ENCODE assay signal across 8 cellular contexts in genomic region chr9:127555830-127556820, GRCh38. TPM values are rescaled to one million over a fixed set of nuclear protein-coding genes. Genes with fewer than 3 reads are reported as not detected.
DNase-seq lines count a peak whose midpoint lies in the region; ATAC-seq lines count a peak whose summit lies in the region.

No MANE protein-coding gene starts in this region.

- no peaks in the 10 kb centered on the region for H3K27me3 Mint-ChIP-seq in activated naive CD8-positive, alpha-beta T cell treated with anti-CD3 and anti-CD28 coated beads, Interleukin-2, amount 10 ng/mL, durations not matched to agents 7 days and 5 days

- peaks cover 37% of the 10 kb centered on the region for H3K4me1 ChIP-seq in right cardiac atrium (ENCODE audit: control insufficient read depth, insufficient read depth, low read length)

- H3K9me3 Mint-ChIP-seq in activated naive CD8-positive, alpha-beta T cell treated with anti-CD3 and anti-CD28 coated beads, Interleukin-2, amount 10 ng/mL, durations not matched to agents 7 days and 5 days, result no peaks in the 10 kb centered on the region

- intact Hi-C loops in right cardiac atrium (cut with DNase I), result no loop called here

- H3K9ac ChIP-seq in SK-N-MC (ENCODE audit: insufficient read length), result peak overlapping the region; percentile 32

- H3K27ac Mint-ChIP-seq in activated naive CD8-positive, alpha-beta T cell treated with anti-CD3 and anti-CD28 coated beads, Interleukin-2, amount 10 ng/mL, durations not matched to agents 7 days and 5 days, result peak overlapping the region; percentile 94

- H3K27me3 ChIP-seq in right cardiac atrium (ENCODE audit: control insufficient read depth, insufficient read depth), result no peaks in the 10 kb centered on the region

- peaks cover 24% of the 10 kb centered on the region for H3K36me3 Mint-ChIP-seq in activated naive CD8-positive, alpha-beta T cell treated with anti-CD3 and anti-CD28 coated beads, Interleukin-2, amount 10 ng/mL, durations not matched to agents 7 days and 5 days

- POLR2A ChIA-PET in activated naive CD8-positive, alpha-beta T cell treated with anti-CD3 and anti-CD28 coated beads, Interleukin-2, amount 10 ng/mL, durations not matched to agents 7 days and 5 days (lab: Charles Lee), result interaction anchor here (0.6 to 5.2 kb wide), 13 partner anchors 8 to 305 kb away, joined by 3 to 84 read pairs (median 3); partner anchors contain the start of genes LRSAM1, PTRH1, RPL12 and TOR2A

- H3K36me3 ChIP-seq in SK-N-MC (ENCODE audit: insufficient read depth, low read length), result no peaks in the 10 kb centered on the region; the same call in 1 of the 2 replicates

- H3K4me3 ChIP-seq in SK-N-MC (peak overlapping the region; percentile 33; the same call in 1 of the 2 replicates), right cardiac atrium (ENCODE audit: low read length) (no peak overlapping the region)

- peak; percentile 92 for ATAC-seq in activated naive CD8-positive, alpha-beta T cell treated with anti-CD3 and anti-CD28 coated beads, Interleukin-2, amount 10 ng/mL, durations not matched to agents 7 days and 5 days (ENCODE audit: low read depth)
- peak; percentile 66 to 84 for ATAC-seq in right cardiac atrium

- WGBS in right cardiac atrium, result 40% methylated on average over 13 of the region's 13 CpGs

- peak overlapping the region; percentile 85 for H3K4me3 Mint-ChIP-seq in activated naive CD8-positive, alpha-beta T cell treated with anti-CD3 and anti-CD28 coated beads, Interleukin-2, amount 10 ng/mL, durations not matched to agents 7 days and 5 days

- H3K4me1 Mint-ChIP-seq in activated naive CD8-positive, alpha-beta T cell treated with anti-CD3 and anti-CD28 coated beads, Interleukin-2, amount 10 ng/mL, durations not matched to agents 7 days and 5 days, result peaks cover 65% of the 10 kb centered on the region

- H3K9me3 ChIP-seq in SK-N-MC (ENCODE audit: low read depth, low read length) (no peaks in the 10 kb centered on the region), right cardiac atrium (ENCODE audit: control insufficient read depth, low read length) (no peaks in the 10 kb centered on the region)

- H3K27ac ChIP-seq in SK-N-MC (0 out of 2 replicates have a peak overlapping the region, but pooled peaks have one; percentile 9), right cardiac atrium (ENCODE audit: low read length) (peak overlapping the region; percentile 25)

- DNase-seq in GF-D8 (lab: John Stamatoyannopoulos, UW) (peak; percentile 91), SK-N-MC (ENCODE audit: low read depth, low spot score) (no peak), right cardiac atrium (peak; percentile 86 to 90 (median 90)), smooth muscle cell of the brain vasculature (ENCODE audit: low read depth, low spot score) (peak; percentile 59), inferior parietal cortex (ENCODE audit: extremely low spot score) (no peak), DMS53 (lab: John Stamatoyannopoulos, UW) (no peak), NCI-H510A treated with DMSO at 0.1 percent for 48 hours (lab: John Stamatoyannopoulos, UW) (no peak)
- peak; percentile 80 for DNase-seq in activated naive CD8-positive, alpha-beta T cell treated with anti-CD3 and anti-CD28 coated beads, Interleukin-2, amount 10 ng/mL, durations not matched to agents 7 days and 5 days

RNA-seq across cellular contexts. Expression of gene STXBP1, which starts 56.0 kb away (rescaled TPM):
- total RNA-seq in activated naive CD8-positive, alpha-beta T cell treated with anti-CD3 and anti-CD28 coated beads, Interleukin-2, amount 10 ng/mL, durations not matched to agents 7 days and 5 days, result 10 to 100 TPM; 19.8 to 21.7 TPM
- total RNA-seq in right cardiac atrium, result 10 to 100 TPM; 30.0 to 43.3 (median 41.2) TPM
- polyA plus RNA-seq in right cardiac atrium, result 19.4 TPM

Comparison
In these comparisons a context has a peak if more than half of its experiments do, and no peak if none do; other contexts are left out.
1. DNase-seq: peak in GF-D8 (single experiment), activated naive CD8-positive, alpha-beta T cell treated with anti-CD3 and anti-CD28 coated beads, Interleukin-2, amount 10 ng/mL, durations not matched to agents 7 days and 5 days (single experiment), right cardiac atrium (3 of 3) and smooth muscle cell of the brain vasculature (single experiment); none in SK-N-MC (single experiment), inferior parietal cortex (single experiment), DMS53 (single experiment) and NCI-H510A treated with DMSO at 0.1 percent for 48 hours (single experiment).